ENCODE assay signal across 8 cellular contexts in the genomic region with DNA sequence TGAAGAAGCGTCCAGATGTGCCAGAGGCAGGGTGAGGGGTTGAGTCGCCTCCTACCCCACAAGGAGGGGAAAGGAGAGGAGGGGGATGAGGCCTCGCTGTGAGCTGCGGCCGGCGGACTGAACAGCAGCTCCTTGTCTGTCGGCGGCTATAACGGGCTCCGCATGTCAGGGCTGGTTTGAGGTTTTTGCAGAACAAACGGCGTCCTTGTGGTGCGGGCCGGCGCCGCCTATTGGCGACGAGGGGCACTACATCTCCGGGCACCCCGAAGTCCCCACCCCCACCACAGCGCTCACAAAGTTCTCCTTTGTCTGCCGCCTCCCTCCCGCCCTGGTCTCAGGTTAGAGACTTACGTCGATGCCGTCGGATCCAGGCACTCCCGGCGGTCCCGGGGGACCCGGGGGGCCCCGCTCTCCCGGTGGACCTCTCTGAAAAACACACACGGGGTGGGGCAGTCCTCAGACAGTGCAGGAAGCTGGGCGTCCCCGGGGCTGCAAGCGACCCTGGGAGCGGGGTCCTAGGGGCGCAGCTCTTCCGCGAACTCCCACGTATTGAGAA. TPM values are rescaled to one million over a fixed set of nuclear protein-coding genes. Genes with fewer than 3 reads are reported as not detected.
A peak's percentile ranks its signal among the peaks of the same experiment; 100 is the strongest.
DNase-seq lines count a peak whose midpoint lies in the region; ATAC-seq and TF ChIP-seq lines count a peak whose summit lies in the region.

No MANE protein-coding gene starts in this region.

- H3K9me3 ChIP-seq in H9 (ENCODE audit: control insufficient read depth, low read depth, low read length) = no peaks in the 10 kb centered on the region
- H3K9me3 ChIP-seq in iPS-18c (ENCODE audit: control insufficient read depth, insufficient read depth, low read length) = peaks cover 2% of the 10 kb centered on the region

- peak overlapping the region; percentile 51 to 80 for H3K4me3 Mint-ChIP-seq in H9
- peak overlapping the region; percentile 17 for H3K4me3 Mint-ChIP-seq in MCF 10A (ENCODE audit: unreplicated experiment)

- no peak overlapping the region for H3K14ac ChIP-seq in H9 (ENCODE audit: insufficient read depth, low read length)

- H3K27ac Mint-ChIP-seq in H9 (no peak overlapping the region), MCF 10A (ENCODE audit: low read depth, unreplicated experiment) (no peak overlapping the region)

- no peak for ATAC-seq in GM21576 (IDR thresholded peaks at IDR 0.05; ENCODE audit: unreplicated experiment)

- H3T11ph ChIP-seq in H9 (ENCODE audit: low read length) = no peak overlapping the region

- no peaks in the 10 kb centered on the region for H4K20me1 ChIP-seq in H9 (ENCODE audit: control insufficient read depth, insufficient read depth, insufficient read length)

- H3K36me3 Mint-ChIP-seq in H9 (ENCODE audit: insufficient read depth in 1 of 3, low read depth in 3 of 3) (peaks cover 0 to 2% (median 0%) of the 10 kb centered on the region in 3 experiments; a peak in 1 of 7 replicates), MCF 10A (ENCODE audit: insufficient read depth, unreplicated experiment) (no peaks in the 10 kb centered on the region)

- H2AFZ ChIP-seq in H9 (ENCODE audit: low read length) = peak overlapping the region; percentile 79

- peak; percentile 96 for TF ChIP-seq CTCF in H9 (conservative IDR thresholded peaks at IDR 0.05)
- TF ChIP-seq CTCF in VCaP (conservative IDR thresholded peaks at IDR 0.05) = peak; percentile 73
- TF ChIP-seq CTCF in MCF 10A (IDR thresholded peaks at IDR 0.05; ENCODE audit: unreplicated experiment) = peak; percentile 92

- no peaks in the 10 kb centered on the region for H3K79me1 ChIP-seq in H9 (ENCODE audit: insufficient read depth, low read depth, low read length, poor library complexity, severe bottlenecking)

- H3K9ac ChIP-seq in H9 (ENCODE audit: extremely low read depth, insufficient read length, low read length) = no peak overlapping the region

- H3K4me2 ChIP-seq in H9 (ENCODE audit: insufficient read depth, insufficient read length, low read length) = peak overlapping the region; percentile 43

- no peak overlapping the region for H3K18ac ChIP-seq in H9 (ENCODE audit: insufficient read length, low read depth, low read length)

- POLR2A ChIA-PET in MCF 10A (lab: Yijun Ruan, JAX) = no interaction called here

- H4K8ac ChIP-seq in H9 (replicated peaks; ENCODE audit: insufficient read length, low read depth, low read length) = no peak overlapping the region

- no peak overlapping the region for H3K4ac ChIP-seq in H9 (ENCODE audit: low read depth, low read length)

- H4K5ac ChIP-seq in H9 (ENCODE audit: insufficient read length, low read depth, low read length) = no peak overlapping the region

- no TSS peak for BruUV-seq in MCF 10A (replicated peaks; lab: Mats Ljungman, UMichigan)

- H3K4me1 Mint-ChIP-seq in H9 = peaks cover 20 to 30% of the 10 kb centered on the region in 2 experiments
- H3K4me1 Mint-ChIP-seq in MCF 10A (ENCODE audit: insufficient read depth, unreplicated experiment) = peaks cover 7% of the 10 kb centered on the region

- intact Hi-C loops in MCF 10A (cut with micrococcal nuclease) = loop anchor here (5.0 kb wide), 1 partner anchor 163 kb away; no protein-coding TSS in a partner anchor

- peaks cover 11% of the 10 kb centered on the region for H3K23me2 ChIP-seq in H9 (ENCODE audit: insufficient read length, low read depth, low read length, poor library complexity, severe bottlenecking)

- CTCF ChIA-PET in MCF 10A (lab: Yijun Ruan, JAX) = interaction anchor here (0.6 to 3.3 kb wide), 16 partner anchors 9 to 173 kb away, joined by 3 to 18 read pairs (median 4); no protein-coding TSS in a partner anchor

- WGBS in H9 (ENCODE audit: extremely low coverage, insufficient read length, low lambda C conversion rate) = no CpG with 5 or more reads among the region's 42 CpGs

- peaks cover 35% of the 10 kb centered on the region; the same call in 1 of the 2 replicates for H3K27me3 ChIP-seq in H9 (ENCODE audit: insufficient read depth, low read length)

- H3K23ac ChIP-seq in H9 (ENCODE audit: insufficient read length, low read depth, low read length) = no peak overlapping the region

- no peak overlapping the region for H2BK120ac ChIP-seq in H9 (ENCODE audit: low read depth, low read length, poor library complexity, severe bottlenecking)

- peaks cover 81% of the 10 kb centered on the region for H3K27me3 Mint-ChIP-seq in H9 (ENCODE audit: low read depth)
- H3K27me3 Mint-ChIP-seq in MCF 10A (ENCODE audit: insufficient read depth, unreplicated experiment) = peaks cover 34% of the 10 kb centered on the region

- no peak overlapping the region for H2BK5ac ChIP-seq in H9 (ENCODE audit: insufficient read length, low read length)

- no peaks in the 10 kb centered on the region for H3K79me2 ChIP-seq in H9 (ENCODE audit: insufficient read depth, low read length)

- DNase-seq in DMS 273 (lab: John Stamatoyannopoulos, UW; ENCODE audit: unreplicated experiment) (peak; percentile 100), H9 (peak; percentile 93), NCI-H2029 treated with DMSO at 0.1 percent for 48 hours (lab: John Stamatoyannopoulos, UW) (peak; percentile 97), MCF 10A (ENCODE audit: unreplicated experiment) (peak; percentile 74), skeletal muscle cell (ENCODE audit: low read depth) (peak; percentile 49)

- no peak overlapping the region for H3K56ac ChIP-seq in H9 (ENCODE audit: insufficient read length, low read depth, low read length)

- H4K91ac ChIP-seq in H9 (ENCODE audit: insufficient read length, low read depth, low read length) = no peak overlapping the region

- no peak overlapping the region for H2BK12ac ChIP-seq in H9 (ENCODE audit: insufficient read length, low read depth, low read length)

- peaks cover 4% of the 10 kb centered on the region; the same call in 1 of the 2 replicates for H3K4me1 ChIP-seq in H9 (ENCODE audit: insufficient read depth, low read length)

- H3K9me3 Mint-ChIP-seq in H9 = no peaks in the 10 kb centered on the region
- no peaks in the 10 kb centered on the region for H3K9me3 Mint-ChIP-seq in MCF 10A (ENCODE audit: unreplicated experiment)

- no peak overlapping the region for H2AK5ac ChIP-seq in H9 (ENCODE audit: insufficient read length, low read length)

- H2BK15ac ChIP-seq in H9 (ENCODE audit: low read depth, low read length) = no peak overlapping the region

- H2BK20ac ChIP-seq in H9 (ENCODE audit: low read depth, low read length, poor library complexity, severe bottlenecking) = no peak overlapping the region

- no peak overlapping the region for H3K27ac ChIP-seq in H9 (ENCODE audit: insufficient read length, low read depth, low read length)
- no peak overlapping the region; the same call in 1 of the 2 replicates for H3K27ac ChIP-seq in VCaP

- H3K4me3 ChIP-seq in iPS-18c (ENCODE audit: insufficient read depth, low read depth, low read length) (peak overlapping the region; percentile 52), skeletal muscle cell (ENCODE audit: low read depth, low read length) (peak overlapping the region; percentile 30)

RNA-seq across cellular contexts. Expression of a gene that starts 1.8 kb away (rescaled TPM):
- 4.5 TPM in 2 replicates for total RNA-seq in H9 (2021)
- total RNA-seq in MCF 10A (2022) = not detected in 2 replicates

RNA-seq across cellular contexts. Expression of a gene that starts 57.3 kb away (rescaled TPM):
- total RNA-seq in H9 (2021) (47.6 and 47.7 TPM in 2 replicates), MCF 10A (2022) (27.8 and 31.3 TPM in 2 replicates)

RNA-seq across cellular contexts. Expression of a gene that starts 58.2 kb away (rescaled TPM):
- 8.2 and 8.7 TPM in 2 replicates for total RNA-seq in H9 (2021)
- total RNA-seq in MCF 10A (2022) = 20.2 and 21.2 TPM in 2 replicates

Comparison
In these comparisons a context has a peak if more than half of its experiments do, and no peak if none do; other contexts are left out.
1. DNase-seq: peak in every context shown above with its lines; median percentile 100 in DMS 273; 97 in NCI-H2029 treated with DMSO at 0.1 percent for 48 hours; 93 in H9; 74 in MCF 10A; 49 in skeletal muscle cell.